In the genomic region with DNA sequence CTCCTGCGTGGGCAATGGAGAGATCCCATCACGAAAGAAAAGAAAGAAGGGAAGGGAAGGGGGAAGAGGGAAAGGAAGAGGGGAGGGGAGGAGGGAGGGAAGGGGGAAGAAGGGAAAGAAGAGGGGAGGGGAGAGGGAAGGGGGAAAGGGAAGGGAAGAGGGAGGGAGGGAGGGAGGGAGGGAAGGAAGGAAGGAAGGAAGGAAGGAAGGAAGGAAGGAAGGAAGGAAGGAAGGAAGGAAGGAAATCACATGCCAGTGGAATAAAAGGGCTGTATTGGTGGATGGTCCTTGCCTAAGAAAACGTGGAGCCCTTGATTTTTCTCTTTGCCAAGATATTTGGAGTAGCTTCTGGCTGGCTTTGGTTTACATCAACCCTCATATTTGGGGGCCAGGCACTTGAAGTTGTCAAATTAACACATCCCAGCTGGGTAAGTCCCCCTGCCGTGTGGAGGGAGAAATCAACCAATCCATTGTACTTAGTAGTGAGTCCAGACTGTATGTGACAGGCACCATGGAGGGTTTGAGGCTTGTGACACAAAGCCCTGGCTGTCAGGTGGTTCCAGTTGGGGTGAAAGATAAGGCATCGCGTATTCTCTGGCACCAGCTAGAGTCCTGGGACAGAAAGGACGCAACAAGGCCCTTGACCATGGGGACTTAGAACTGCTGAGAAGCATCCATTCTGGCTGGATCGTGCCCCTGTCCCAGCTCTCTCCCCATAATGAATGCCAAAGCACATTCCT, we compare ENCODE assay signal across 25 cellular contexts.
"Had no signal": no experiment of that assay in that cellular context is flagged by ENCODE, and none has a peak within 500 bp of the region (broad histone marks: within the 10 kb centered on the region; RNA-seq: fewer than 3 reads in every experiment).

No MANE protein-coding gene starts in this region.

- H3K4me1 ChIP-seq: body of pancreas, esophagus muscularis mucosa, pancreas, sigmoid colon, transverse colon had no signal

- H3K9me3 ChIP-seq: body of pancreas, esophagus muscularis mucosa, pancreas, sigmoid colon, transverse colon had no signal

- H3K4me3 ChIP-seq: body of pancreas, cardiac muscle cell, esophagus muscularis mucosa, left ventricle myocardium inferior, pancreas, sigmoid colon, smooth muscle cell, transverse colon had no signal

- H3K9me3 Mint-ChIP-seq: activated B cell treated with CpG ODN at 0.5 μM for 24 hours; activated CD4-positive, alpha-beta memory T cell treated with anti-CD3 and anti-CD28 coated beads for 36 hours; activated naive CD4-positive, alpha-beta T cell treated with anti-CD3 and anti-CD28 coated beads, Interleukin-2, amount 50 U/mL, for 24 hours; T-helper 1 cell treated with Interleukin-12 subunit alpha and Interleukin-12 subunit beta and Interleukin-4 antibody, amounts not matched to agents 30 μg/mL and 1 μg/mL, for 36 hours had no signal

- H3K4me1 Mint-ChIP-seq: activated CD4-positive, alpha-beta T cell treated with anti-CD3 and anti-CD28 coated beads for 36 hours; nephron had no signal

- DNase-seq: activated B cell treated with CpG ODN at 0.5 μM for 24 hours; activated CD4-positive, alpha-beta memory T cell treated with anti-CD3 and anti-CD28 coated beads for 36 hours; activated CD4-positive, alpha-beta T cell treated with anti-CD3 and anti-CD28 coated beads for 36 hours; activated gamma-delta T cell; anterior cingulate cortex; body of pancreas; cortex of kidney; effector CD4-positive, alpha-beta T cell; hypothalamus; left ventricle myocardium inferior; mammary epithelial cell; pancreas; sigmoid colon; stimulated activated CD4-positive, alpha-beta T cell treated with anti-CD3 and anti-CD28 coated beads, Interleukin-15, amount 100 ng/mL, for 24 hours; stimulated activated naive CD4-positive, alpha-beta T cell treated with Interleukin-2 at 50 U/mL for 16 hours; transverse colon had no signal

- H3K27ac ChIP-seq: body of pancreas, cardiac muscle cell, esophagus muscularis mucosa, left ventricle myocardium inferior, pancreas, sigmoid colon, transverse colon had no signal

- FAIRE-seq: endothelial cell of umbilical vein, frontal cortex, pancreas, urothelium cell line had no signal

- H3K27me3 Mint-ChIP-seq: activated B cell treated with CpG ODN at 0.5 μM for 24 hours; activated CD4-positive, alpha-beta memory T cell treated with anti-CD3 and anti-CD28 coated beads for 36 hours; activated CD4-positive, alpha-beta T cell treated with anti-CD3 and anti-CD28 coated beads for 36 hours; activated naive CD4-positive, alpha-beta T cell treated with anti-CD3 and anti-CD28 coated beads, Interleukin-2, amount 50 U/mL, for 24 hours had no signal

- H3K27me3 ChIP-seq: body of pancreas, cardiac muscle cell, esophagus muscularis mucosa, pancreas, sigmoid colon, transverse colon had no signal

- H3K27ac Mint-ChIP-seq: activated B cell treated with CpG ODN at 0.5 μM for 24 hours; activated CD4-positive, alpha-beta memory T cell treated with anti-CD3 and anti-CD28 coated beads for 36 hours; activated naive CD4-positive, alpha-beta T cell treated with anti-CD3 and anti-CD28 coated beads, Interleukin-2, amount 50 U/mL, for 24 hours; nephron; T-helper 1 cell treated with Interleukin-12 subunit alpha and Interleukin-12 subunit beta and Interleukin-4 antibody, amounts not matched to agents 30 μg/mL and 1 μg/mL, for 36 hours had no signal

- ATAC-seq: activated CD4-positive, alpha-beta T cell treated with anti-CD3 and anti-CD28 coated beads for 36 hours; body of pancreas; pancreas had no signal

- H3K36me3 ChIP-seq: pancreas had no signal

- H3K4me3 Mint-ChIP-seq: activated B cell treated with CpG ODN at 0.5 μM for 24 hours; activated CD4-positive, alpha-beta memory T cell treated with anti-CD3 and anti-CD28 coated beads for 36 hours; activated CD4-positive, alpha-beta T cell treated with anti-CD3 and anti-CD28 coated beads for 36 hours; activated naive CD4-positive, alpha-beta T cell treated with anti-CD3 and anti-CD28 coated beads, Interleukin-2, amount 50 U/mL, for 24 hours; nephron; T-helper 1 cell treated with Interleukin-12 subunit alpha and Interleukin-12 subunit beta and Interleukin-4 antibody, amounts not matched to agents 30 μg/mL and 1 μg/mL, for 36 hours had no signal
